Comparison of ENCODE assay signal across 11 cellular contexts in genomic region chr1:89566761-89567174, GRCh38. TPM values are rescaled to one million over a fixed set of nuclear protein-coding genes. Genes with fewer than 3 reads are reported as not detected.
DNase-seq lines count a peak whose midpoint lies in the region; ATAC-seq and TF ChIP-seq lines count a peak whose summit lies in the region.
"Had no signal": no experiment of that assay in that cellular context is flagged by ENCODE, and none has a peak within 500 bp of the region (broad histone marks: within the 10 kb centered on the region; RNA-seq: fewer than 3 reads in every experiment).

No MANE protein-coding gene starts in this region.

- no peak overlapping the region for H3K4me3 Mint-ChIP-seq in activated CD8-positive, alpha-beta memory T cell treated with anti-CD3 and anti-CD28 coated beads, Interleukin-2, amount 10 ng/mL, durations not matched to agents 7 days and 5 days
- H3K4me3 Mint-ChIP-seq: IgD-negative memory B cell had no signal

- CTCF ChIA-PET in activated CD8-positive, alpha-beta memory T cell treated with anti-CD3 and anti-CD28 coated beads, Interleukin-2, amount 10 ng/mL, durations not matched to agents 7 days and 5 days (lab: Charles Lee): no interaction called here

- peak; percentile 95 for ATAC-seq in left lung
- no peak for ATAC-seq in activated CD8-positive, alpha-beta memory T cell treated with anti-CD3 and anti-CD28 coated beads, Interleukin-2, amount 10 ng/mL, durations not matched to agents 7 days and 5 days
- ATAC-seq: stimulated activated naive CD8-positive, alpha-beta T cell treated with anti-CD3 and anti-CD28 coated beads, Interleukin-15, Interleukin-2, amounts not matched to agents 100 U/mL and 50 U/mL, for 24 hours had no signal

- peak; percentile 53 for DNase-seq in MV-4-11 (lab: John Stamatoyannopoulos, UW)
- DNase-seq in left lung: peak; percentile 53 to 81
- no peak for DNase-seq in OCI-M1 (lab: John Stamatoyannopoulos, UW)
- DNase-seq in NCI-H345 treated with DMSO at 0.1 percent for 48 hours (lab: John Stamatoyannopoulos, UW; ENCODE audit: unreplicated experiment): no peak
- DNase-seq in amniotic stem cell (lab: John Stamatoyannopoulos, UW): no peak
- no peak for DNase-seq in activated CD8-positive, alpha-beta memory T cell treated with anti-CD3 and anti-CD28 coated beads, Interleukin-2, amount 10 ng/mL, durations not matched to agents 7 days and 5 days
- DNase-seq: naive B cell; stimulated activated naive CD8-positive, alpha-beta T cell treated with anti-CD3 and anti-CD28 coated beads, Interleukin-15, Interleukin-2, amounts not matched to agents 100 U/mL and 50 U/mL, for 24 hours had no signal

- H3K9me3 ChIP-seq in duodenal mucosa (ENCODE audit: control insufficient read depth in 1 of 2, low read length in 2 of 2): no peaks in the 10 kb centered on the region
- no peaks in the 10 kb centered on the region for H3K9me3 ChIP-seq in left lung

- H3K4me3 ChIP-seq in duodenal mucosa (ENCODE audit: low read depth in 1 of 2, low read length in 2 of 2) (no peak overlapping the region), left lung (no peak overlapping the region), skin epidermis (no peak overlapping the region)

- TF ChIP-seq CTCF in left lung (IDR thresholded peaks at IDR 0.05): no peak

- peaks cover 38% of the 10 kb centered on the region for H3K36me3 Mint-ChIP-seq in activated CD8-positive, alpha-beta memory T cell treated with anti-CD3 and anti-CD28 coated beads, Interleukin-2, amount 10 ng/mL, durations not matched to agents 7 days and 5 days

- H3K27me3 Mint-ChIP-seq in activated CD8-positive, alpha-beta memory T cell treated with anti-CD3 and anti-CD28 coated beads, Interleukin-2, amount 10 ng/mL, durations not matched to agents 7 days and 5 days: no peaks in the 10 kb centered on the region
- H3K27me3 Mint-ChIP-seq: IgD-negative memory B cell, naive B cell had no signal

- intact Hi-C loops in left lung (cut with DNase I): no loop called here

- H3K27ac Mint-ChIP-seq in activated CD8-positive, alpha-beta memory T cell treated with anti-CD3 and anti-CD28 coated beads, Interleukin-2, amount 10 ng/mL, durations not matched to agents 7 days and 5 days: no peak overlapping the region

- no peaks in the 10 kb centered on the region for H3K27me3 ChIP-seq in duodenal mucosa (ENCODE audit: control insufficient read depth in 1 of 2, insufficient read depth in 2 of 2, low read length in 2 of 2)
- no peaks in the 10 kb centered on the region for H3K27me3 ChIP-seq in left lung

- H3K36me3 ChIP-seq in duodenal mucosa (ENCODE audit: control insufficient read depth in 1 of 2, insufficient read depth in 2 of 2, low read length in 2 of 2) (no peaks in the 10 kb centered on the region), left lung (no peaks in the 10 kb centered on the region)

- H3K4me1 Mint-ChIP-seq in activated CD8-positive, alpha-beta memory T cell treated with anti-CD3 and anti-CD28 coated beads, Interleukin-2, amount 10 ng/mL, durations not matched to agents 7 days and 5 days: peaks cover 3% of the 10 kb centered on the region

- H3K9me3 Mint-ChIP-seq in activated CD8-positive, alpha-beta memory T cell treated with anti-CD3 and anti-CD28 coated beads, Interleukin-2, amount 10 ng/mL, durations not matched to agents 7 days and 5 days (ENCODE audit: low read depth): peaks cover 7% of the 10 kb centered on the region

- peaks cover 0 to 30% of the 10 kb centered on the region in 2 donors for H3K4me1 ChIP-seq in duodenal mucosa (ENCODE audit: control insufficient read depth in 1 of 2, insufficient read depth in 2 of 2, low read length in 2 of 2)
- peaks cover 0 to 17% of the 10 kb centered on the region in 2 donors for H3K4me1 ChIP-seq in left lung

- peak overlapping the region in 1 of 2 donors; percentile 21 for H3K9ac ChIP-seq in duodenal mucosa (ENCODE audit: low read depth in 1 of 2, low read length in 2 of 2)

- H3K27ac ChIP-seq in duodenal mucosa (ENCODE audit: low read depth, low read length) (peak overlapping the region; percentile 59), left lung (peak overlapping the region; percentile 40 to 50), skin epidermis (peak overlapping the region in 12 of 21 experiments; percentile 6 to 67 (median 31))

RNA-seq across cellular contexts. Expression of gene LRRC8B, which starts 42.1 kb away (rescaled TPM):
- 10 to 100 TPM; 20.9 to 22.5 TPM for total RNA-seq in left lung
- total RNA-seq in activated CD8-positive, alpha-beta memory T cell treated with anti-CD3 and anti-CD28 coated beads, Interleukin-2, amount 10 ng/mL, durations not matched to agents 7 days and 5 days: 10 to 100 TPM; 15.7 to 16.5 TPM

Comparison
In these comparisons a context has a peak if more than half of its experiments do, and no peak if none do; other contexts are left out.
1. DNase-seq: peak in MV-4-11 (single experiment) and left lung (2 of 2); none in OCI-M1 (single experiment), NCI-H345 treated with DMSO at 0.1 percent for 48 hours (single experiment), amniotic stem cell (single experiment) and activated CD8-positive, alpha-beta memory T cell treated with anti-CD3 and anti-CD28 coated beads, Interleukin-2, amount 10 ng/mL, durations not matched to agents 7 days and 5 days (single experiment).
2. Peak in every context shown above with its lines, with median percentiles within 50 percentile points of each other: H3K27ac ChIP-seq.